Comparison of ENCODE assay signal across 19 cellular contexts in the genomic region with DNA sequence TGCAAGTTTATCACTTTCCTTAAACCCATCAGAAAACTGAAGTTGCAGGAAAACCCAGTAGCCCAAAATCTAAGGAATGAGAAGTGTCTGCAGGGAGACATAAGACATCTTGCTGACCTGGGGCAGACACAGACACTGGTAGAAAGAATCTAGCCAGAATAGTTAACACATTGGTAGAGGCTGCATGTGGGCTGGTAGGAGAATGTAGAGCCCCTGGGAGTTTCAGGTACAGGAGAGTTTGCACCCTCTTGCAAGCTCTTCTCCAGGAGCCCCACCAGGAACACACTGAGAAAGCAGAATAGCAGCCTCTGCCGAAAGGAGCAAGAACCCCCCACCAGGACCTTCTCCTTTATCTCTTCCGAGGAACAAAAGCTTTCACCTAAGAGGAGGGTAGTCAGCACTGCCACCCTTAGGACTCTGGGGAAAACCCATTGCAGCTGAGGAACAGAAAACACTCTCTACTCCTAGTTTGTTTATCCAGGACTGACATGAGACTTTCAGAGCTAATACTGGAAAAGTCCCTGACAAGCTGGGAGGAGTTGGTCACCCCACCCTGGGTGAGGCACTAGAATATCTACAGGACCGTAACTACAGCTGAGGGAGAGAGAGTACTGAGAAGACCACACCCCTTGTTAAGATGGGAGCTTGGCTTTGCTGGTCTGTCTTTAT. TPM values are rescaled to one million over a fixed set of nuclear protein-coding genes. Genes with fewer than 3 reads are reported as not detected.
DNase-seq lines count a peak whose midpoint lies in the region; ATAC-seq and TF ChIP-seq lines count a peak whose summit lies in the region.
"Had no signal": no experiment of that assay in that cellular context is flagged by ENCODE, and none has a peak within 500 bp of the region (broad histone marks: within the 10 kb centered on the region; RNA-seq: fewer than 3 reads in every experiment).

No MANE protein-coding gene starts in this region.

- H3K27me3 Mint-ChIP-seq in stimulated activated memory B cell treated with anti-CD40 and anti-IgM and Interleukin-4, amounts not matched to agents 10 μg/mL and 1 μg/mL and 100 μg/mL, for 72 hours = no peaks in the 10 kb centered on the region
- H3K27me3 Mint-ChIP-seq: activated T-helper 17 cell treated with anti-CD3 and anti-CD28 coated beads, Interleukin-2, amount 50 U/mL, for 72 hours had no signal

- no peaks in the 10 kb centered on the region for H3K36me3 Mint-ChIP-seq in stimulated activated memory B cell treated with anti-CD40 and anti-IgM and Interleukin-4, amounts not matched to agents 10 μg/mL and 1 μg/mL and 100 μg/mL, for 72 hours

- no peaks in the 10 kb centered on the region for H3K9me3 Mint-ChIP-seq in stimulated activated memory B cell treated with anti-CD40 and anti-IgM and Interleukin-4, amounts not matched to agents 10 μg/mL and 1 μg/mL and 100 μg/mL, for 72 hours
- H3K9me3 Mint-ChIP-seq: T-helper 1 cell treated with Interleukin-12 subunit alpha and Interleukin-12 subunit beta and Interleukin-4 antibody, amounts not matched to agents 30 μg/mL and 1 μg/mL, for 36 hours had no signal

- H3K27ac Mint-ChIP-seq in stimulated activated memory B cell treated with anti-CD40 and anti-IgM and Interleukin-4, amounts not matched to agents 10 μg/mL and 1 μg/mL and 100 μg/mL, for 72 hours = peak overlapping the region; percentile 14
- H3K27ac Mint-ChIP-seq: activated T-helper 17 cell treated with anti-CD3 and anti-CD28 coated beads, Interleukin-2, amount 50 U/mL, for 72 hours; neural progenitor cell; T-helper 1 cell treated with Interleukin-12 subunit alpha and Interleukin-12 subunit beta and Interleukin-4 antibody, amounts not matched to agents 30 μg/mL and 1 μg/mL, for 36 hours had no signal

- no peak overlapping the region for H3K4me3 ChIP-seq in A673 (ENCODE audit: low read depth, low read length, poor library complexity, severe bottlenecking)
- H3K4me3 ChIP-seq: BLaER1, neural progenitor cell, spleen, testis had no signal

- H3K27me3 ChIP-seq in A673 (replicated peaks; ENCODE audit: insufficient read depth, low read depth, low read length, poor library complexity) = no peaks in the 10 kb centered on the region
- H3K27me3 ChIP-seq: BLaER1, neural progenitor cell, spleen, testis had no signal

- H3K9me3 ChIP-seq in A673 (ENCODE audit: low read depth, low read length, poor library complexity, severe bottlenecking) = no peaks in the 10 kb centered on the region
- H3K9me3 ChIP-seq: spleen, testis had no signal

- no peaks in the 10 kb centered on the region for H3K4me1 ChIP-seq in A673 (ENCODE audit: insufficient read depth, low read length, poor library complexity, severe bottlenecking)
- H3K4me1 ChIP-seq: BLaER1, neural progenitor cell, spleen, testis had no signal

- CTCF ChIA-PET in A673 (lab: Charles Lee) = no interaction called here

- POLR2A ChIA-PET in A673 (lab: Charles Lee; ENCODE audit: low non-redundant PET) = no interaction called here

- ATAC-seq in GM21360 (IDR thresholded peaks at IDR 0.05; ENCODE audit: unreplicated experiment) = peak; percentile 51
- ATAC-seq in HG02884 (IDR thresholded peaks at IDR 0.05; ENCODE audit: unreplicated experiment) = peak; percentile 45
- ATAC-seq in stimulated activated memory B cell treated with anti-CD40 and anti-IgM and Interleukin-4, amounts not matched to agents 10 μg/mL and 1 μg/mL and 100 μg/mL, for 72 hours = peak; percentile 50
- ATAC-seq: activated T-helper 17 cell treated with anti-CD3 and anti-CD28 coated beads, Interleukin-2, amount 50 U/mL, for 72 hours; left cardiac atrium had no signal

- H3K4me3 Mint-ChIP-seq in stimulated activated memory B cell treated with anti-CD40 and anti-IgM and Interleukin-4, amounts not matched to agents 10 μg/mL and 1 μg/mL and 100 μg/mL, for 72 hours = no peak overlapping the region
- H3K4me3 Mint-ChIP-seq: activated T-helper 17 cell treated with anti-CD3 and anti-CD28 coated beads, Interleukin-2, amount 50 U/mL, for 72 hours; neural progenitor cell; T-helper 1 cell treated with Interleukin-12 subunit alpha and Interleukin-12 subunit beta and Interleukin-4 antibody, amounts not matched to agents 30 μg/mL and 1 μg/mL, for 36 hours had no signal

- TF ChIP-seq CTCF in A673 (conservative IDR thresholded peaks at IDR 0.05; ENCODE audit: low read depth, low read length) = no peak

- BruUV-seq in A673 (replicated peaks; lab: Mats Ljungman, UMichigan) = no TSS peak

- peaks cover 16% of the 10 kb centered on the region for H3K4me1 Mint-ChIP-seq in stimulated activated memory B cell treated with anti-CD40 and anti-IgM and Interleukin-4, amounts not matched to agents 10 μg/mL and 1 μg/mL and 100 μg/mL, for 72 hours
- H3K4me1 Mint-ChIP-seq: activated T-helper 17 cell treated with anti-CD3 and anti-CD28 coated beads, Interleukin-2, amount 50 U/mL, for 72 hours; neural progenitor cell had no signal

- H3K27ac ChIP-seq in A673 (ENCODE audit: low read depth, low read length, poor library complexity, severe bottlenecking) = no peak overlapping the region
- H3K27ac ChIP-seq: BLaER1, neural progenitor cell, spleen, testis had no signal

- no peaks in the 10 kb centered on the region for H3K36me3 ChIP-seq in A673 (ENCODE audit: insufficient read depth, low read length, poor library complexity, severe bottlenecking)
- H3K36me3 ChIP-seq: BLaER1, neural progenitor cell, spleen had no signal

- DNase-seq in RPMI8226 (peak; percentile 24), A673 (ENCODE audit: low spot score) (no peak), posterior cingulate gyrus (no peak), AML-193 (lab: John Stamatoyannopoulos, UW) (no peak)
- DNase-seq: cortex of kidney, GF-D8, KBM-7, left cardiac atrium, MV-4-11, NCI-H524 treated with DMSO at 0.1 percent for 48 hours, spleen, testis had no signal

- intact Hi-C loops in A673 (cut with micrococcal nuclease; ENCODE audit: unreplicated experiment) = no loop called here
- intact Hi-C loops in posterior cingulate gyrus (cut with DNase I) = no loop called here

RNA-seq across cellular contexts. Expression of gene OGFRL1, which starts 10.6 kb away (rescaled TPM):
- 8.0 and 9.3 TPM in 2 replicates for total RNA-seq in A673 (2021)
